ENCODE assay signal across 11 cellular contexts in the genomic region with DNA sequence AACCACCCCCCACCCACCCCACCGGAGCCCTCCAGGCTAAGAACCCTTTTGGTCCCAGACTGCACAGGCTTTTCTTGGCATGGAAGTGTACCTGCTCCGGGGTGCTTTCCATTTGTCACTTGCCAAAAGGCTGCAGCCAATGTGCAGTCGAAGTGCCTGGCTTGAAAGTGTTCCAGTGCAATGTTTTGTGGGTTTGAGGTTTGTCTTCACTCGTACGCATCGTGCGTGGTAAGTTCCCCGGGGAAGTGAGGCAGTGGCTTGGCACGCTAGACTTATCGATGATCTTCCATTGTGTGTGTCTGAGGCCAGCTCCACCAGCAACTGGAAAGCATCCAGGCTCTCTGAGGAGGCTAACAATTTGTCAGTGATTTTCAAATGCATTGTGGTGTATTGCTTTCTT.
DNase-seq lines count a peak whose midpoint lies in the region; ATAC-seq and TF ChIP-seq lines count a peak whose summit lies in the region.
"Had no signal": no experiment of that assay in that cellular context is flagged by ENCODE, and none has a peak within 500 bp of the region (broad histone marks: within the 10 kb centered on the region; RNA-seq: fewer than 3 reads in every experiment).

No MANE protein-coding gene starts in this region.

- intact Hi-C loops in IMR-90 (cut with micrococcal nuclease), result no loop called here
- intact Hi-C loops in CD4-positive, alpha-beta T cell (cut with DNase I, micrococcal nuclease), result no loop called here

- in situ Hi-C loops in IMR-90 (cut with MboI; ENCODE audit: low sequenced_read_pairs), result no loop called here
- in situ Hi-C loops in astrocyte of the cerebellum (cut with HindIII; ENCODE audit: low sequenced_read_pairs), result no loop called here

- no peaks in the 10 kb centered on the region; the same call in 1 of the 2 replicates for H3K9me1 ChIP-seq in IMR-90 (ENCODE audit: insufficient read depth, low read length)

- H2BK120ac ChIP-seq in IMR-90 (ENCODE audit: low read depth, low read length), result no peak overlapping the region

- no peaks in the 10 kb centered on the region for H3K36me3 ChIP-seq in IMR-90 (ENCODE audit: control insufficient read depth, insufficient read depth, low read length)

- no peak overlapping the region for H2AK5ac ChIP-seq in IMR-90 (ENCODE audit: low read depth, low read length)

- peak; percentile 48 for DNase-seq in IMR-90
- DNase-seq in astrocyte of the cerebellum (ENCODE audit: low read depth), result peak; percentile 99
- DNase-seq in skeletal muscle cell (ENCODE audit: low read depth), result peak; percentile 91
- no peak for DNase-seq in CD4-positive, alpha-beta T cell
- no peak for DNase-seq in activated naive CD4-positive, alpha-beta T cell treated with anti-CD3 and anti-CD28 coated beads, Interleukin-2, amount 50 U/mL, for 16 hours
- no peak for DNase-seq in activated T-cell treated with anti-CD3 and anti-CD28 coated beads, Interleukin-2, amount 50 U/mL, for 1 hour
- DNase-seq: activated T-cell treated with anti-CD3 and anti-CD28 coated beads, Interleukin-2, amount 50 U/mL, for 4 hours; cerebellar nuclear complex; naive B cell had no signal

- H3K9me3 Mint-ChIP-seq in CD4-positive, alpha-beta T cell, result no peaks in the 10 kb centered on the region
- H3K9me3 Mint-ChIP-seq: activated T-cell treated with anti-CD3 and anti-CD28 coated beads, Interleukin-2, amount 50 U/mL, for 4 hours had no signal

- H3K27me3 ChIP-seq in IMR-90 (ENCODE audit: control insufficient read depth, insufficient read depth, low read length), result peaks cover 4% of the 10 kb centered on the region; the same call in 1 of the 2 replicates
- H3K27me3 ChIP-seq in CD4-positive, alpha-beta T cell (ENCODE audit: control insufficient read depth, insufficient read depth, low read length), result no peaks in the 10 kb centered on the region

- no peak overlapping the region for H3K56ac ChIP-seq in IMR-90 (ENCODE audit: extremely low read depth, insufficient read depth, low read length)

- no peak overlapping the region for H3K4ac ChIP-seq in IMR-90 (ENCODE audit: low read depth, low read length)

- H3K4me3 Mint-ChIP-seq in CD4-positive, alpha-beta T cell, result no peak overlapping the region
- H3K4me3 Mint-ChIP-seq: activated T-cell treated with anti-CD3 and anti-CD28 coated beads, Interleukin-2, amount 50 U/mL, for 4 hours; naive B cell had no signal

- no peaks in the 10 kb centered on the region for H3K79me1 ChIP-seq in IMR-90 (ENCODE audit: low read depth in 1 of 2, low read length in 2 of 2)

- 0 out of 2 replicates have a peak, but pooled peaks cover 1% of the 10 kb centered on the region for H3K9me3 ChIP-seq in IMR-90 (ENCODE audit: control insufficient read depth, insufficient read depth, low read length)
- no peaks in the 10 kb centered on the region for H3K9me3 ChIP-seq in CD4-positive, alpha-beta T cell (ENCODE audit: control insufficient read depth, low read length)

- H2AK9ac ChIP-seq in IMR-90 (replicated peaks; ENCODE audit: low read depth, low read length, poor library complexity), result no peak overlapping the region

- no peak overlapping the region for H3K27ac Mint-ChIP-seq in CD4-positive, alpha-beta T cell
- H3K27ac Mint-ChIP-seq: naive B cell had no signal

- no peak overlapping the region for H4K91ac ChIP-seq in IMR-90 (ENCODE audit: insufficient read depth, low read depth, low read length)

- no peak overlapping the region for H3K23ac ChIP-seq in IMR-90 (ENCODE audit: low read depth, low read length)

- no peak overlapping the region for H2AFZ ChIP-seq in IMR-90 (replicated peaks; ENCODE audit: low read length, poor library complexity)

- no peak overlapping the region for H4K8ac ChIP-seq in IMR-90 (ENCODE audit: low read depth in 2 of 2, low read length in 2 of 2)

- H3K4me1 ChIP-seq in IMR-90 (ENCODE audit: control insufficient read depth, insufficient read depth, low read length), result no peaks in the 10 kb centered on the region

- H3K9ac ChIP-seq in IMR-90 (ENCODE audit: low read depth, low read length), result no peak overlapping the region

- H3K27ac ChIP-seq in IMR-90 (ENCODE audit: insufficient read depth, low read length), result no peak overlapping the region
- no peak overlapping the region for H3K27ac ChIP-seq in CD4-positive, alpha-beta T cell (ENCODE audit: low read depth, low read length)

- no TSS peak for BruUV-seq in IMR-90 (replicated peaks; lab: Mats Ljungman, UMichigan)

- no peak overlapping the region for H3K18ac ChIP-seq in IMR-90 (ENCODE audit: low read depth, low read length)

- no peak for TF ChIP-seq POLR2A in IMR-90 (IDR thresholded peaks at IDR 0.05; ENCODE audit: low read depth, low read length)

- CTCF ChIA-PET in IMR-90 (lab: Yijun Ruan, JAX), result no interaction called here
- CTCF ChIA-PET in CD4-positive, alpha-beta T cell (lab: Charles Lee), result no interaction called here

- H2BK20ac ChIP-seq in IMR-90 (ENCODE audit: low read depth, low read length), result no peak overlapping the region

- TF ChIP-seq CTCF in IMR-90 (conservative IDR thresholded peaks at IDR 0.05; ENCODE audit: low read depth, low read length) (no peak), astrocyte of the cerebellum (IDR thresholded peaks at IDR 0.05; ENCODE audit: low read depth, low read length, missing control alignments) (no peak)
- TF ChIP-seq CTCF in CD4-positive, alpha-beta T cell (IDR thresholded peaks at IDR 0.05), result no peak

- TF ChIP-seq RAD21 in IMR-90 (IDR thresholded peaks at IDR 0.05; ENCODE audit: low read length), result no peak

- dilution Hi-C loops in IMR-90 (cut with HindIII; ENCODE audit: low sequenced_read_pairs, unreplicated experiment), result no loop called here

- H4K5ac ChIP-seq in IMR-90 (ENCODE audit: low read depth, low read length), result no peak overlapping the region

- H2BK5ac ChIP-seq in IMR-90 (ENCODE audit: low read depth, low read length, poor library complexity, severe bottlenecking), result no peak overlapping the region

- no peaks in the 10 kb centered on the region for H3K4me1 Mint-ChIP-seq in CD4-positive, alpha-beta T cell (ENCODE audit: low read depth)
- H3K4me1 Mint-ChIP-seq: naive B cell had no signal

- POLR2A ChIA-PET in IMR-90 (lab: Charles Lee; ENCODE audit: unreplicated experiment), result no interaction called here
- POLR2A ChIA-PET in CD4-positive, alpha-beta T cell (lab: Charles Lee), result no interaction called here

- H3K14ac ChIP-seq in IMR-90 (replicated peaks; ENCODE audit: low read depth, low read length), result no peak overlapping the region

- ATAC-seq in GM18502 (IDR thresholded peaks at IDR 0.05; ENCODE audit: poor library complexity, unreplicated experiment) (peak; percentile 79), IMR-90 (ENCODE audit: low read depth) (no peak), GM19455 (IDR thresholded peaks at IDR 0.05; ENCODE audit: unreplicated experiment) (no peak)
- ATAC-seq in CD4-positive, alpha-beta T cell (ENCODE audit: poor library complexity), result no peak
- ATAC-seq: activated T-cell treated with anti-CD3 and anti-CD28 coated beads, Interleukin-2, amount 50 U/mL, for 4 hours had no signal

- H3K4me3 ChIP-seq in IMR-90 (ENCODE audit: insufficient read depth, low read depth, low read length) (no peak overlapping the region), astrocyte of the cerebellum (ENCODE audit: low read depth, low read length) (no peak overlapping the region), skeletal muscle cell (ENCODE audit: low read depth, low read length) (no peak overlapping the region)

- no peaks in the 10 kb centered on the region for H4K20me1 ChIP-seq in IMR-90 (ENCODE audit: insufficient read depth, low read length)

- H3K27me3 Mint-ChIP-seq in CD4-positive, alpha-beta T cell, result peaks cover 4% of the 10 kb centered on the region
- H3K27me3 Mint-ChIP-seq: naive B cell had no signal

- 24% methylated on average over 7 of the region's 10 CpGs; no CpG with 5 or more reads in 1 of the 2 experiments for WGBS in IMR-90 (ENCODE audit: extremely low coverage in 2 of 2, insufficient read length in 1 of 2), 2 experiments

- peak overlapping the region; percentile 8; the same call in 1 of the 2 replicates for H3K4me2 ChIP-seq in IMR-90 (ENCODE audit: low read depth, low read length)

- no peak overlapping the region for H2BK15ac ChIP-seq in IMR-90 (ENCODE audit: low read depth, low read length)

- H3K36me3 Mint-ChIP-seq in CD4-positive, alpha-beta T cell (ENCODE audit: low read depth), result no peaks in the 10 kb centered on the region

TF ChIP-seq in IMR-90, 13 proteins besides CTCF, POLR2A, EP300 and RAD21:
- TF ChIP-seq RFX5 (IDR thresholded peaks at IDR 0.05; ENCODE audit: low read depth, low read length), result no peak
- no peak for TF ChIP-seq MAZ (IDR thresholded peaks at IDR 0.05; ENCODE audit: borderline replicate concordance, low read depth, low read length)
- no peak for TF ChIP-seq CEBPB (IDR thresholded peaks at IDR 0.05; ENCODE audit: low read depth, low read length)
- no peak for TF ChIP-seq RCOR1 (IDR thresholded peaks at IDR 0.05; ENCODE audit: insufficient replicate concordance, low read length)
- TF ChIP-seq MAFK (IDR thresholded peaks at IDR 0.05; ENCODE audit: low read depth, low read length), result no peak
- no peak for TF ChIP-seq SMC3 (IDR thresholded peaks at IDR 0.05; ENCODE audit: low read depth, low read length)
- TF ChIP-seq MXI1 (IDR thresholded peaks at IDR 0.05; ENCODE audit: borderline replicate concordance, low read depth, low read length), result no peak
- TF ChIP-seq, protein P1, sequence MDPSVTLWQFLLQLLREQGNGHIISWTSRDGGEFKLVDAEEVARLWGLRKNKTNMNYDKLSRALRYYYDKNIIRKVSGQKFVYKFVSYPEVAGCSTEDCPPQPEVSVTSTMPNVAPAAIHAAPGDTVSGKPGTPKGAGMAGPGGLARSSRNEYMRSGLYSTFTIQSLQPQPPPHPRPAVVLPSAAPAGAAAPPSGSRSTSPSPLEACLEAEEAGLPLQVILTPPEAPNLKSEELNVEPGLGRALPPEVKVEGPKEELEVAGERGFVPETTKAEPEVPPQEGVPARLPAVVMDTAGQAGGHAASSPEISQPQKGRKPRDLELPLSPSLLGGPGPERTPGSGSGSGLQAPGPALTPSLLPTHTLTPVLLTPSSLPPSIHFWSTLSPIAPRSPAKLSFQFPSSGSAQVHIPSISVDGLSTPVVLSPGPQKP (IDR thresholded peaks at IDR 0.05; ENCODE audit: borderline replicate concordance, low read depth, low read length), result no peak
- no peak for TF ChIP-seq FOS (IDR thresholded peaks at IDR 0.05; ENCODE audit: low read depth, low read length)
- TF ChIP-seq NFE2L2 (IDR thresholded peaks at IDR 0.05; ENCODE audit: low read depth, low read length), result no peak
- TF ChIP-seq, protein P2, sequence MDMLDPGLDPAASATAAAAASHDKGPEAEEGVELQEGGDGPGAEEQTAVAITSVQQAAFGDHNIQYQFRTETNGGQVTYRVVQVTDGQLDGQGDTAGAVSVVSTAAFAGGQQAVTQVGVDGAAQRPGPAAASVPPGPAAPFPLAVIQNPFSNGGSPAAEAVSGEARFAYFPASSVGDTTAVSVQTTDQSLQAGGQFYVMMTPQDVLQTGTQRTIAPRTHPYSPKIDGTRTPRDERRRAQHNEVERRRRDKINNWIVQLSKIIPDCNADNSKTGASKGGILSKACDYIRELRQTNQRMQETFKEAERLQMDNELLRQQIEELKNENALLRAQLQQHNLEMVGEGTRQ (IDR thresholded peaks at IDR 0.05; ENCODE audit: low read depth, low read length), result no peak
- no peak for TF ChIP-seq CHD1 (IDR thresholded peaks at IDR 0.05; ENCODE audit: low read depth, low read length)

Comparison
In these comparisons a context has a peak if more than half of its experiments do, and no peak if none do; other contexts are left out.
1. DNase-seq: peak in IMR-90 (single experiment), astrocyte of the cerebellum (single experiment) and skeletal muscle cell (single experiment); none in CD4-positive, alpha-beta T cell (0 of 10), activated naive CD4-positive, alpha-beta T cell treated with anti-CD3 and anti-CD28 coated beads, Interleukin-2, amount 50 U/mL, for 16 hours (single experiment) and activated T-cell treated with anti-CD3 and anti-CD28 coated beads, Interleukin-2, amount 50 U/mL, for 1 hour (single experiment).